ENCODE assay signal across 18 cellular contexts in genomic region chr2:169664600-169664977, GRCh38. TPM values are rescaled to one million over a fixed set of nuclear protein-coding genes. Genes with fewer than 3 reads are reported as not detected.
"Had no signal": no experiment of that assay in that cellular context is flagged by ENCODE, and none has a peak within 500 bp of the region (broad histone marks: within the 10 kb centered on the region; RNA-seq: fewer than 3 reads in every experiment).

No MANE protein-coding gene starts in this region.

- H3K4me3 ChIP-seq: ascending aorta, lung, SK-N-MC, upper lobe of left lung had no signal

- ATAC-seq: effector memory CD8-positive, alpha-beta T cell; naive thymus-derived CD8-positive, alpha-beta T cell; stimulated activated effector memory CD8-positive, alpha-beta T cell treated with anti-CD3 and anti-CD28 coated beads, Interleukin-12 subunit alpha, Interleukin-12 subunit beta, amount 100 ng/mL, for 72 hours had no signal

- H3K36me3 ChIP-seq: ascending aorta, upper lobe of left lung had no signal

- H3K27me3 ChIP-seq: ascending aorta, upper lobe of left lung had no signal

- H3K4me1 ChIP-seq: ascending aorta had no signal

- H3K27ac ChIP-seq: ascending aorta, SK-N-MC, upper lobe of left lung had no signal

- H3K9me3 ChIP-seq: ascending aorta, upper lobe of left lung had no signal

- DNase-seq: activated CD4-positive, alpha-beta T cell treated with anti-CD3 and anti-CD28 coated beads, Interleukin-2, amount 50 U/mL, for 4 hours; activated CD4-positive, CD25-positive, alpha-beta regulatory T cell treated with anti-CD3 and anti-CD28 coated beads, Interleukin-2, amount 50 U/mL, for 72 hours; activated gamma-delta T cell treated with Interleukin-2 at 50 U/mL for 16 hours; activated naive CD8-positive, alpha-beta T cell treated with anti-CD3 and anti-CD28 coated beads for 36 hours; activated T-cell treated with anti-CD3 and anti-CD28 coated beads, Interleukin-2, amount 50 U/mL, for 48 hours; caudate nucleus; cortex of kidney; effector memory CD8-positive, alpha-beta T cell; immature natural killer cell; left cardiac atrium; naive thymus-derived CD8-positive, alpha-beta T cell; right cardiac atrium; upper lobe of left lung had no signal

RNA-seq across cellular contexts. Expression of gene CFAP210, which starts 29.6 kb away (rescaled TPM):
- total RNA-seq: activated naive CD8-positive, alpha-beta T cell treated with anti-CD3 and anti-CD28 coated beads for 36 hours; ascending aorta; fibroblast of villous mesenchyme; naive thymus-derived CD8-positive, alpha-beta T cell; right cardiac atrium had no signal
- polyA plus RNA-seq: immature natural killer cell; naive thymus-derived CD8-positive, alpha-beta T cell had no signal

RNA-seq across cellular contexts. Expression of gene PHOSPHO2, which starts 29.7 kb away (rescaled TPM):
- total RNA-seq: ascending aorta had no signal
